Comparison of ENCODE assay signal across 19 cellular contexts in the genomic region with DNA sequence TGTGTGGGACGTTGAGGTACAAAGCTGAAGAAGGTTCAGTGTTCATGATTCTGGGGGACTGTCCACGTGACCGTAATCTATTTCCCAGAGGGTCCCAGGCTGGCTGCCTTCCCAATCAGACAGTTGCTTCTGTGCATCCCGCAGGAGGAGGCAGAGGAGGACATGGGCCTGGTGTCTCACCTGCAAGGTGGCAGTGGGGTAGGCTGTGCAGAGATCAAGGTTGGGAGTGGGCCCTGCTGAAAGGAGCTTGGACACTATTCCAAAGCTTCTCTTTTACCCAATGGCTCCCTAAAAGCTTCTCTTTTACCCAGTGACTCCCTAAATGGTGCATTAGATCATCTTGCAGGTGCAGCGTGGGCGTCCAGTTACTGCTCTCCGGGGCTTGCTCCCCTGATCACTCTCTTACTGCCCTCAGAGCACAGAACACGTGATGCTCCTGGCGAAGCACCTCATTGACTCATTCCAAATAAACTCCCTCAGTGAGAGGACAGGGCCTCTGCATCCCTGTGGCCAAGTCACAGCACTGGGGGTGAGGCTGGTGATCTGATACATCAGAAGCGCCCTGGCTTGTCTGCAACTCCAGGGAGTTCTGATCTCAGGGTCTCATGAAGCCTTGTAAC. TPM values are rescaled to one million over a fixed set of nuclear protein-coding genes. Genes with fewer than 3 reads are reported as not detected.
DNase-seq lines count a peak whose midpoint lies in the region; ATAC-seq and TF ChIP-seq lines count a peak whose summit lies in the region.
"Had no signal": no experiment of that assay in that cellular context is flagged by ENCODE, and none has a peak within 500 bp of the region (broad histone marks: within the 10 kb centered on the region; RNA-seq: fewer than 3 reads in every experiment).

No MANE protein-coding gene starts in this region.

- TF ChIP-seq POLR2A in ovary (IDR thresholded peaks at IDR 0.05): no peak

- TF ChIP-seq EP300 in ovary (IDR thresholded peaks at IDR 0.05): no peak

- peaks cover 9% of the 10 kb centered on the region for H3K9me3 Mint-ChIP-seq in activated CD4-positive, alpha-beta T cell treated with anti-CD3 and anti-CD28 coated beads, Interleukin-2, amount 10 ng/mL, durations not matched to agents 24 days and 14 days
- H3K9me3 Mint-ChIP-seq in activated CD4-positive, alpha-beta T cell treated with anti-CD3 and anti-CD28 coated beads, Interleukin-2, amount 10 ng/mL, durations not matched to agents 7 days and 5 days: peaks cover 2% of the 10 kb centered on the region
- H3K9me3 Mint-ChIP-seq: central memory CD8-positive, alpha-beta T cell had no signal

- ATAC-seq in heart right ventricle: peak in 7 of 8 donors; percentile 21 to 53 (median 39)

- no peaks in the 10 kb centered on the region for H3K79me2 ChIP-seq in hepatocyte

- H3K4me1 ChIP-seq in heart right ventricle (peaks cover 5 to 70% (median 49%) of the 10 kb centered on the region in 9 donors), hepatocyte (ENCODE audit: insufficient read depth) (peaks cover 7% of the 10 kb centered on the region), ovary (ENCODE audit: insufficient read depth) (peaks cover 2% of the 10 kb centered on the region)

- WGBS in heart right ventricle, 2 donors: 88 to 93% methylated on average over 10 of the region's 10 CpGs
- WGBS in hepatocyte (ENCODE audit: low lambda C conversion rate, missing lambda C conversion rate): 96% methylated on average over 10 of the region's 10 CpGs
- 79 to 93% (median 90%) methylated on average over 10 of the region's 10 CpGs for WGBS in ovary, 3 donors

- no peaks in the 10 kb centered on the region for H3K9me3 ChIP-seq in MG63
- H3K9me3 ChIP-seq in heart right ventricle: no peaks in the 10 kb centered on the region
- no peaks in the 10 kb centered on the region for H3K9me3 ChIP-seq in hepatocyte (ENCODE audit: low read depth)
- H3K9me3 ChIP-seq in ovary: no peaks in the 10 kb centered on the region
- H3K9me3 ChIP-seq: SJCRH30, spleen, transverse colon had no signal

- H3K27me3 ChIP-seq in MG63 (no peaks in the 10 kb centered on the region), heart right ventricle (no peaks in the 10 kb centered on the region), hepatocyte (no peaks in the 10 kb centered on the region), ovary (no peaks in the 10 kb centered on the region)
- H3K27me3 ChIP-seq: SJCRH30, spleen, transverse colon had no signal

- H3K27ac Mint-ChIP-seq in activated CD4-positive, alpha-beta T cell treated with anti-CD3 and anti-CD28 coated beads, Interleukin-2, amount 10 ng/mL, durations not matched to agents 24 days and 14 days: peak overlapping the region; percentile 5
- no peak overlapping the region for H3K27ac Mint-ChIP-seq in activated CD4-positive, alpha-beta T cell treated with anti-CD3 and anti-CD28 coated beads, Interleukin-2, amount 10 ng/mL, durations not matched to agents 7 days and 5 days

- H3K36me3 ChIP-seq in MG63: no peaks in the 10 kb centered on the region
- no peaks in the 10 kb centered on the region for H3K36me3 ChIP-seq in heart right ventricle
- no peaks in the 10 kb centered on the region for H3K36me3 ChIP-seq in hepatocyte (replicated peaks; ENCODE audit: insufficient read depth, low read depth)
- no peaks in the 10 kb centered on the region for H3K36me3 ChIP-seq in ovary
- H3K36me3 ChIP-seq: SJCRH30, transverse colon had no signal

- no peak overlapping the region for H3K4me2 ChIP-seq in hepatocyte

- H3K4me3 ChIP-seq in MG63 (no peak overlapping the region), heart right ventricle (no peak overlapping the region), skeletal muscle cell (ENCODE audit: low read depth, low read length) (no peak overlapping the region), hepatocyte (no peak overlapping the region), ovary (no peak overlapping the region)
- H3K4me3 ChIP-seq: SJCRH30, spleen, transverse colon had no signal

- H3K27ac ChIP-seq in heart right ventricle (peak overlapping the region in 2 of 10 donors; percentile 8 to 42), hepatocyte (no peak overlapping the region), ovary (no peak overlapping the region)
- H3K27ac ChIP-seq: SJCRH30, transverse colon had no signal

- H2AFZ ChIP-seq in hepatocyte: no peak overlapping the region

- H3K4me1 Mint-ChIP-seq in activated CD4-positive, alpha-beta T cell treated with anti-CD3 and anti-CD28 coated beads, Interleukin-2, amount 10 ng/mL, durations not matched to agents 24 days and 14 days: peaks cover 10% of the 10 kb centered on the region
- H3K4me1 Mint-ChIP-seq in activated CD4-positive, alpha-beta T cell treated with anti-CD3 and anti-CD28 coated beads, Interleukin-2, amount 10 ng/mL, durations not matched to agents 7 days and 5 days: peaks cover 43% of the 10 kb centered on the region

- H3K36me3 Mint-ChIP-seq in activated CD4-positive, alpha-beta T cell treated with anti-CD3 and anti-CD28 coated beads, Interleukin-2, amount 10 ng/mL, durations not matched to agents 24 days and 14 days (ENCODE audit: low read depth): peaks cover 29% of the 10 kb centered on the region
- H3K36me3 Mint-ChIP-seq in activated CD4-positive, alpha-beta T cell treated with anti-CD3 and anti-CD28 coated beads, Interleukin-2, amount 10 ng/mL, durations not matched to agents 7 days and 5 days (ENCODE audit: low read depth): peaks cover 53% of the 10 kb centered on the region

- H4K20me1 ChIP-seq in hepatocyte (ENCODE audit: insufficient read depth, poor library complexity, severe bottlenecking): no peaks in the 10 kb centered on the region

- H3K27me3 Mint-ChIP-seq in activated CD4-positive, alpha-beta T cell treated with anti-CD3 and anti-CD28 coated beads, Interleukin-2, amount 10 ng/mL, durations not matched to agents 24 days and 14 days: no peaks in the 10 kb centered on the region
- no peaks in the 10 kb centered on the region for H3K27me3 Mint-ChIP-seq in activated CD4-positive, alpha-beta T cell treated with anti-CD3 and anti-CD28 coated beads, Interleukin-2, amount 10 ng/mL, durations not matched to agents 7 days and 5 days
- H3K27me3 Mint-ChIP-seq: central memory CD8-positive, alpha-beta T cell had no signal

- intact Hi-C loops in activated CD4-positive, alpha-beta T cell treated with anti-CD3 and anti-CD28 coated beads, Interleukin-2, amount 10 ng/mL, durations not matched to agents 24 days and 14 days (cut with micrococcal nuclease): no loop called here
- intact Hi-C loops in heart right ventricle (cut with DNase I) (loop anchor here in 3 of 10 donors (5.0 kb wide), 2 partner anchors 34 to 36 kb away; no protein-coding TSS in a partner anchor), ovary (cut with DNase I) (no loop called here)

- TF ChIP-seq CTCF in heart right ventricle (IDR thresholded peaks at IDR 0.05) (no peak), hepatocyte (IDR thresholded peaks at IDR 0.05; ENCODE audit: poor library complexity) (no peak), ovary (IDR thresholded peaks at IDR 0.05) (no peak)

- H3K4me3 Mint-ChIP-seq in activated CD4-positive, alpha-beta T cell treated with anti-CD3 and anti-CD28 coated beads, Interleukin-2, amount 10 ng/mL, durations not matched to agents 24 days and 14 days: no peak overlapping the region
- H3K4me3 Mint-ChIP-seq in activated CD4-positive, alpha-beta T cell treated with anti-CD3 and anti-CD28 coated beads, Interleukin-2, amount 10 ng/mL, durations not matched to agents 7 days and 5 days: no peak overlapping the region
- H3K4me3 Mint-ChIP-seq: central memory CD8-positive, alpha-beta T cell had no signal

- no peaks in the 10 kb centered on the region for H3K9me2 ChIP-seq in hepatocyte (replicated peaks; ENCODE audit: insufficient read depth)

- POLR2A ChIA-PET in activated CD4-positive, alpha-beta T cell treated with anti-CD3 and anti-CD28 coated beads, Interleukin-2, amount 10 ng/mL, durations not matched to agents 7 days and 5 days (lab: Charles Lee): no interaction called here

- DNase-seq in activated CD4-positive, alpha-beta T cell treated with anti-CD3 and anti-CD28 coated beads, Interleukin-2, amount 10 ng/mL, durations not matched to agents 24 days and 14 days: no peak
- no peak for DNase-seq in activated CD4-positive, alpha-beta T cell treated with anti-CD3 and anti-CD28 coated beads, Interleukin-2, amount 10 ng/mL, durations not matched to agents 7 days and 5 days
- DNase-seq in MG63 (peak; percentile 23), heart right ventricle (peak in 1 of 2 donors; percentile 40), skeletal muscle cell (ENCODE audit: low read depth) (peak; percentile 51), NCI-H2107 (lab: John Stamatoyannopoulos, UW) (no peak), hepatocyte (ENCODE audit: low spot score) (no peak), ovary (no peak)
- DNase-seq: 8988T; activated CD4-positive, alpha-beta T cell treated with anti-CD3 and anti-CD28 coated beads for 1 hour; DMS153; GOT3; KBM-7; NCI-H1092 treated with DMSO at 0.1 percent for 48 hours; NCI-H69; SJCRH30; spleen; transverse colon had no signal

- CTCF ChIA-PET in activated CD4-positive, alpha-beta T cell treated with anti-CD3 and anti-CD28 coated beads, Interleukin-2, amount 10 ng/mL, durations not matched to agents 7 days and 5 days (lab: Charles Lee): interaction anchor here (0.6 to 1.2 kb wide), 2 partner anchors 31 to 86 kb away, joined by 3 to 4 read pairs; no protein-coding TSS in a partner anchor

RNA-seq across cellular contexts. Expression of a gene that starts 41.5 kb away (rescaled TPM):
- total RNA-seq in activated CD4-positive, alpha-beta T cell treated with anti-CD3 and anti-CD28 coated beads, Interleukin-2, amount 10 ng/mL, durations not matched to agents 24 days and 14 days: 22.1 and 23.0 TPM in 2 replicates
- total RNA-seq in activated CD4-positive, alpha-beta T cell treated with anti-CD3 and anti-CD28 coated beads, Interleukin-2, amount 10 ng/mL, durations not matched to agents 7 days and 5 days: 100 to 1,000 TPM in 1 of 2 experiments, 10 to 100 TPM in 1; 89.6 to 101 TPM
- total RNA-seq in MG63 (2014; rRNA removed; shearing (Covaris generic); ENCODE audit: low replicate concordance): 1.1 and 4.6 TPM in 2 replicates
- total RNA-seq in heart right ventricle (10 to 100 TPM in 8 of 10 donors, 1 to 10 TPM in 2; 9.2 to 19.7 (median 11.9) TPM), hepatocyte (8.3 and 10.1 TPM in 2 replicates), ovary (10 to 100 TPM; 19.1 to 47.7 (median 25.3) TPM)
- polyA plus RNA-seq in heart right ventricle (1 to 10 TPM; 3.6 to 4.9 TPM), hepatocyte (3.4 and 5.4 TPM in 2 replicates), ovary (10 to 100 TPM; 10.4 to 23.4 TPM)

Comparison
In these comparisons a context has a peak if more than half of its experiments do, and no peak if none do; other contexts are left out.
1. DNase-seq: peak in MG63 (single experiment) and skeletal muscle cell (single experiment); none in activated CD4-positive, alpha-beta T cell treated with anti-CD3 and anti-CD28 coated beads, Interleukin-2, amount 10 ng/mL, durations not matched to agents 24 days and 14 days (single experiment), activated CD4-positive, alpha-beta T cell treated with anti-CD3 and anti-CD28 coated beads, Interleukin-2, amount 10 ng/mL, durations not matched to agents 7 days and 5 days (single experiment), NCI-H2107 (single experiment), hepatocyte (single experiment) and ovary (0 of 5).